Comparison of ENCODE assay signal across 1 cellular context in the genomic region with DNA sequence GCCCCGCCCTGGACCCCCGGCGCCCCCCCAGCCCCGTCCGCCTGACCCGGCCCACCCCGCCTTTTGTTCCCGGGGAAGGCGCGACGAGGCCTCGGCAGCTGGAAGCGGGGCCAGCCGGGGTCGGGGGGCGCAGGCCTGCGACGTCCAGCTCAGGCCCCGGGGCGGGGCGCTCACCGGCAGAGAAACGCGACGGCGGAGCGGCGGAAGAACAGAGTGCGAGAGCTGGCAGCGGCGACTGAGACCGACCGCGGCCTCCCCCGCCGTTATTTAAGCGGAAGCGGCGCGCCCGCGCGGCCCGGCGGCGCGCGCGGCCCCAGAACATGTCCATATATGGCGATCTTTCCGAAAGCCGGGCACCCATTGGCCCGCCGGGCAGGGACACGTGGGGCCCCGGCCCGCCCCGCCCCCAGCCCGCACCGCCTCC.
TF ChIP-seq lines count a peak whose summit lies in the region.

Gene ACTG1, minus strand, starts transcription at position 240 of the 424 bp plus-strand sequence. CDS start 445 bp downstream, outside the sequence.

TF ChIP-seq in K562, 482 proteins besides CTCF, POLR2A, EP300 and RAD21 (continued from another document and continues in another):
- TF ChIP-seq, protein P1, sequence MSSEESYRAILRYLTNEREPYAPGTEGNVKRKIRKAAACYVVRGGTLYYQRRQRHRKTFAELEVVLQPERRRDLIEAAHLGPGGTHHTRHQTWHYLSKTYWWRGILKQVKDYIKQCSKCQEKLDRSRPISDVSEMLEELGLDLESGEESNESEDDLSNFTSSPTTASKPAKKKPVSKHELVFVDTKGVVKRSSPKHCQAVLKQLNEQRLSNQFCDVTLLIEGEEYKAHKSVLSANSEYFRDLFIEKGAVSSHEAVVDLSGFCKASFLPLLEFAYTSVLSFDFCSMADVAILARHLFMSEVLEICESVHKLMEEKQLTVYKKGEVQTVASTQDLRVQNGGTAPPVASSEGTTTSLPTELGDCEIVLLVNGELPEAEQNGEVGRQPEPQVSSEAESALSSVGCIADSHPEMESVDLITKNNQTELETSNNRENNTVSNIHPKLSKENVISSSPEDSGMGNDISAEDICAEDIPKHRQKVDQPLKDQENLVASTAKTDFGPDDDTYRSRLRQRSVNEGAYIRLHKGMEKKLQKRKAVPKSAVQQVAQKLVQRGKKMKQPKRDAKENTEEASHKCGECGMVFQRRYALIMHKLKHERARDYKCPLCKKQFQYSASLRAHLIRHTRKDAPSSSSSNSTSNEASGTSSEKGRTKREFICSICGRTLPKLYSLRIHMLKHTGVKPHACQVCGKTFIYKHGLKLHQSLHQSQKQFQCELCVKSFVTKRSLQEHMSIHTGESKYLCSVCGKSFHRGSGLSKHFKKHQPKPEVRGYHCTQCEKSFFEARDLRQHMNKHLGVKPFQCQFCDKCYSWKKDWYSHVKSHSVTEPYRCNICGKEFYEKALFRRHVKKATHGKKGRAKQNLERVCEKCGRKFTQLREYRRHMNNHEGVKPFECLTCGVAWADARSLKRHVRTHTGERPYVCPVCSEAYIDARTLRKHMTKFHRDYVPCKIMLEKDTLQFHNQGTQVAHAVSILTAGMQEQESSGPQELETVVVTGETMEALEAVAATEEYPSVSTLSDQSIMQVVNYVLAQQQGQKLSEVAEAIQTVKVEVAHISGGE (CRISPR knock-in tag; IDR thresholded peaks at IDR 0.05): peak in 1 of 3 experiments; percentile 89; a peak in 2 of 6 replicates
- TF ChIP-seq ZNF444 (CRISPR knock-in tag; IDR thresholded peaks at IDR 0.05): no peak
- TF ChIP-seq LEF1 (IDR thresholded peaks at IDR 0.05): no peak
- no peak; the same call in 1 of the 2 replicates for TF ChIP-seq TEAD4 (IDR thresholded peaks at IDR 0.05; ENCODE audit: low read length)
- no peak for TF ChIP-seq TEAD4 (CRISPR knock-in tag; IDR thresholded peaks at IDR 0.05; ENCODE audit: borderline replicate concordance)
- TF ChIP-seq MLLT1 (IDR thresholded peaks at IDR 0.05): no peak; a peak in 2 of 4 replicates
- TF ChIP-seq, protein P2, sequence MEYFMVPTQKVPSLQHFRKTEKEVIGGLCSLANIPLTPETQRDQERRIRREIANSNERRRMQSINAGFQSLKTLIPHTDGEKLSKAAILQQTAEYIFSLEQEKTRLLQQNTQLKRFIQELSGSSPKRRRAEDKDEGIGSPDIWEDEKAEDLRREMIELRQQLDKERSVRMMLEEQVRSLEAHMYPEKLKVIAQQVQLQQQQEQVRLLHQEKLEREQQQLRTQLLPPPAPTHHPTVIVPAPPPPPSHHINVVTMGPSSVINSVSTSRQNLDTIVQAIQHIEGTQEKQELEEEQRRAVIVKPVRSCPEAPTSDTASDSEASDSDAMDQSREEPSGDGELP (CRISPR knock-in tag; IDR thresholded peaks at IDR 0.05; ENCODE audit: borderline replicate concordance): no peak
- TF ChIP-seq STAT5B (CRISPR knock-in tag; IDR thresholded peaks at IDR 0.05): no peak
- TF ChIP-seq, protein P3, sequence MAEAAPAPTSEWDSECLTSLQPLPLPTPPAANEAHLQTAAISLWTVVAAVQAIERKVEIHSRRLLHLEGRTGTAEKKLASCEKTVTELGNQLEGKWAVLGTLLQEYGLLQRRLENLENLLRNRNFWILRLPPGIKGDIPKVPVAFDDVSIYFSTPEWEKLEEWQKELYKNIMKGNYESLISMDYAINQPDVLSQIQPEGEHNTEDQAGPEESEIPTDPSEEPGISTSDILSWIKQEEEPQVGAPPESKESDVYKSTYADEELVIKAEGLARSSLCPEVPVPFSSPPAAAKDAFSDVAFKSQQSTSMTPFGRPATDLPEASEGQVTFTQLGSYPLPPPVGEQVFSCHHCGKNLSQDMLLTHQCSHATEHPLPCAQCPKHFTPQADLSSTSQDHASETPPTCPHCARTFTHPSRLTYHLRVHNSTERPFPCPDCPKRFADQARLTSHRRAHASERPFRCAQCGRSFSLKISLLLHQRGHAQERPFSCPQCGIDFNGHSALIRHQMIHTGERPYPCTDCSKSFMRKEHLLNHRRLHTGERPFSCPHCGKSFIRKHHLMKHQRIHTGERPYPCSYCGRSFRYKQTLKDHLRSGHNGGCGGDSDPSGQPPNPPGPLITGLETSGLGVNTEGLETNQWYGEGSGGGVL (CRISPR knock-in tag; IDR thresholded peaks at IDR 0.05): no peak
- TF ChIP-seq, protein P4, sequence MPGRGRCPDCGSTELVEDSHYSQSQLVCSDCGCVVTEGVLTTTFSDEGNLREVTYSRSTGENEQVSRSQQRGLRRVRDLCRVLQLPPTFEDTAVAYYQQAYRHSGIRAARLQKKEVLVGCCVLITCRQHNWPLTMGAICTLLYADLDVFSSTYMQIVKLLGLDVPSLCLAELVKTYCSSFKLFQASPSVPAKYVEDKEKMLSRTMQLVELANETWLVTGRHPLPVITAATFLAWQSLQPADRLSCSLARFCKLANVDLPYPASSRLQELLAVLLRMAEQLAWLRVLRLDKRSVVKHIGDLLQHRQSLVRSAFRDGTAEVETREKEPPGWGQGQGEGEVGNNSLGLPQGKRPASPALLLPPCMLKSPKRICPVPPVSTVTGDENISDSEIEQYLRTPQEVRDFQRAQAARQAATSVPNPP (IDR thresholded peaks at IDR 0.05; ENCODE audit: borderline replicate concordance, insufficient read depth, insufficient read length): no peak
- TF ChIP-seq KLF6 (CRISPR knock-in tag; IDR thresholded peaks at IDR 0.05; ENCODE audit: borderline replicate concordance): no peak
- no peak for TF ChIP-seq BCOR (IDR thresholded peaks at IDR 0.05)
- TF ChIP-seq FUS (optimal IDR thresholded peaks at IDR 0.05; ENCODE audit: low read depth, low read length): no peak
- no peak for TF ChIP-seq CREB3 (tag; conservative IDR thresholded peaks at IDR 0.05; ENCODE audit: low read depth)
- TF ChIP-seq RBM39 (optimal IDR thresholded peaks at IDR 0.05; ENCODE audit: low read depth, low read length): no peak
- TF ChIP-seq MAFF (IDR thresholded peaks at IDR 0.05; ENCODE audit: low read length): no peak
- TF ChIP-seq SRSF1 (IDR thresholded peaks at IDR 0.05; ENCODE audit: low read depth, low read length): no peak
- TF ChIP-seq XRCC3 (IDR thresholded peaks at IDR 0.05): no peak
- TF ChIP-seq ZNF57 (CRISPR knock-in tag; IDR thresholded peaks at IDR 0.05): no peak
- TF ChIP-seq MTF1 (CRISPR knock-in tag; IDR thresholded peaks at IDR 0.05; ENCODE audit: borderline replicate concordance): no peak
- TF ChIP-seq ZNF324 (CRISPR knock-in tag; IDR thresholded peaks at IDR 0.05): no peak
- no peak for TF ChIP-seq ZNF384 (IDR thresholded peaks at IDR 0.05; ENCODE audit: low read depth, low read length)
- TF ChIP-seq CXXC5 (CRISPR knock-in tag; IDR thresholded peaks at IDR 0.05): peak; percentile 79
- no peak for TF ChIP-seq SMARCE1 (IDR thresholded peaks at IDR 0.05)
- TF ChIP-seq CREBBP (IDR thresholded peaks at IDR 0.05; ENCODE audit: low read depth, low read length): no peak
- TF ChIP-seq POLR2H (tag; IDR thresholded peaks at IDR 0.05; ENCODE audit: low read depth): peak; percentile 98
- no peak for TF ChIP-seq SMARCA5 (IDR thresholded peaks at IDR 0.05)
- TF ChIP-seq HNRNPH1 (optimal IDR thresholded peaks at IDR 0.05; ENCODE audit: low read depth, low read length): no peak
- no peak for TF ChIP-seq C11orf30 (IDR thresholded peaks at IDR 0.05; ENCODE audit: low read depth)
- no peak for TF ChIP-seq HMBOX1 (IDR thresholded peaks at IDR 0.05)
- TF ChIP-seq ARID3A (IDR thresholded peaks at IDR 0.05; ENCODE audit: borderline replicate concordance, low read depth, low read length): no peak
- peak; percentile 86 for TF ChIP-seq RBFOX2 (IDR thresholded peaks at IDR 0.05; ENCODE audit: low read depth, low read length)
- peak; percentile 70 for TF ChIP-seq ETS1 (conservative IDR thresholded peaks at IDR 0.05; ENCODE audit: control insufficient read depth, low read depth, low read length)
- peak; percentile 68; the same call in 1 of the 2 replicates for TF ChIP-seq MYC (IDR thresholded peaks at IDR 0.05; ENCODE audit: low read depth, low read length)
- TF ChIP-seq MYC (CRISPR knock-in tag; IDR thresholded peaks at IDR 0.05; ENCODE audit: borderline replicate concordance, low read depth): no peak
- TF ChIP-seq GABPA (tag; conservative IDR thresholded peaks at IDR 0.05; ENCODE audit: low read depth): peak; percentile 63; the same call in 1 of the 2 replicates
- TF ChIP-seq ATF2 (CRISPR knock-in tag; IDR thresholded peaks at IDR 0.05): no peak
- TF ChIP-seq CCNT2 (IDR thresholded peaks at IDR 0.05; ENCODE audit: borderline replicate concordance, extremely low read depth, insufficient read length, low read depth, low read length): peak; percentile 93
- TF ChIP-seq NKRF (IDR thresholded peaks at IDR 0.05; ENCODE audit: borderline replicate concordance): no peak
- no peak for TF ChIP-seq TCF3 (CRISPR knock-in tag; IDR thresholded peaks at IDR 0.05)
- no peak for TF ChIP-seq ARID2 (IDR thresholded peaks at IDR 0.05)
- TF ChIP-seq NR3C1 (CRISPR knock-in tag; IDR thresholded peaks at IDR 0.05): no peak
- TF ChIP-seq SREBF1 (IDR thresholded peaks at IDR 0.05; ENCODE audit: borderline replicate concordance, low read depth, low read length): no peak
- TF ChIP-seq ZNF140 (CRISPR knock-in tag; IDR thresholded peaks at IDR 0.05): no peak
- TF ChIP-seq ARID1B (IDR thresholded peaks at IDR 0.05): no peak
